Comparison of ENCODE assay signal across 8 cellular contexts in the genomic region with DNA sequence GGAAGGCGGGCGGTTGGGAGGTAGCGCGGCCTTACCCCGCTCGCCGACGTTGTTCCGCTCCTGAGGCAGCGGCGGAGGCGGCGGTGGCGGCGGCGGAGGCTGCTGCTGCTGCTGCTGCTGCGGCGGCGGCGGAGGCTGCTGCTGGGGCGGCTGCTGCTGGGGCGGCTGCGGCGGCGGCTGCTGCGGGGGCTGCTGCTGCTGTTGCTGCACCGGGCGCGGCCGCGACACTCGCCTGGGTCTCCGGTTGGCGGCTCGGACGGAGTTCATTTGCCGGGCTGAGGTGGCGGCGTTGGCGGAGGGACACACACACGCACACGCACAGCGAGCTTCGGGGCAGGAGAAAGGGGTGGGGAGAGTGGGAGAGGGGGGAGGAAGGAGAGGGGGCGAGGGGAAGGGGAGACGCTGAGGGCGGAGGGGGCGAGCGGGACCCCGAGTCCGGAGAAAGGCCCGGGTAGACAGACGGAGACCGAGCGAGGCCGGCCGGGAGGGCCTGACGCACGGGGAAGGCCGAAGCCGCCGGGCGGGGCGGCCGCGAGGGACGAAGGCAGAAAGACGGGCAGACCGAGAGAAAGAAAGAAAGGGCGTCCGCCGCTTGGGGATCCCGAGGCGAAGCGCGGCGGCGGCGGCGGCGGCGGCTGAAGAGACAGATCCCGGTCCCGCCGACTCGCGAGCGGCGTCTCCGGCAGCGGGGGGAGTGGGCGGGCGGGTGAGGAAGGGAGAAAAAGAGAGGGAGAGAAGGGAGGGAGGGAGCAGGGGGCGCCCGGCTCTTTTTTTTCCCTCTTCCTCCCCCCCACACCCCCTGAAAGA. TPM values are rescaled to one million over a fixed set of nuclear protein-coding genes. Genes with fewer than 3 reads are reported as not detected.
DNase-seq lines count a peak whose midpoint lies in the region; ATAC-seq and TF ChIP-seq lines count a peak whose summit lies in the region.

No MANE protein-coding gene starts in this region.

- H3K4me3 ChIP-seq in BLaER1 (peak overlapping the region; percentile 97), IMR-90 (ENCODE audit: insufficient read depth, low read depth, low read length) (peak overlapping the region; percentile 96), right atrium auricular region (peak overlapping the region; percentile 89 to 96), psoas muscle (peak overlapping the region; percentile 98)

- peak overlapping the region; percentile 90 for H2AK9ac ChIP-seq in IMR-90 (replicated peaks; ENCODE audit: low read depth, low read length, poor library complexity)

- in situ Hi-C loops in IMR-90 (cut with MboI; ENCODE audit: low sequenced_read_pairs): no loop called here

- peak overlapping the region; percentile 9 for H2BK120ac ChIP-seq in IMR-90 (ENCODE audit: low read depth, low read length)

- no peak overlapping the region for H2BK20ac ChIP-seq in IMR-90 (ENCODE audit: low read depth, low read length)

- H3K4ac ChIP-seq in IMR-90 (ENCODE audit: low read depth, low read length): peak overlapping the region; percentile 51

- H3K36me3 ChIP-seq in BLaER1 (peaks cover 4% of the 10 kb centered on the region; the same call in 1 of the 2 replicates), IMR-90 (ENCODE audit: control insufficient read depth, insufficient read depth, low read length) (no peaks in the 10 kb centered on the region), right atrium auricular region (no peaks in the 10 kb centered on the region), psoas muscle (ENCODE audit: insufficient read depth in 1 of 2, low read depth in 1 of 2) (no peaks in the 10 kb centered on the region)

- peak overlapping the region; percentile 70 to 72 for H4K8ac ChIP-seq in IMR-90 (ENCODE audit: low read depth in 2 of 2, low read length in 2 of 2)

- H3K9me3 ChIP-seq in BLaER1 (no peaks in the 10 kb centered on the region), IMR-90 (ENCODE audit: control insufficient read depth, insufficient read depth, low read length) (no peaks in the 10 kb centered on the region), right atrium auricular region (no peaks in the 10 kb centered on the region), psoas muscle (no peaks in the 10 kb centered on the region)

- peaks cover 3 to 4% of the 10 kb centered on the region in 2 experiments; a peak in 1 of 4 replicates for H3K79me1 ChIP-seq in IMR-90 (ENCODE audit: low read depth in 1 of 2, low read length in 2 of 2)

- H2AK5ac ChIP-seq in IMR-90 (ENCODE audit: low read depth, low read length): 0 out of 2 replicates have a peak overlapping the region, but pooled peaks have one; percentile 40

- H4K20me1 ChIP-seq in BLaER1: peaks cover 37% of the 10 kb centered on the region
- peaks cover 37% of the 10 kb centered on the region for H4K20me1 ChIP-seq in IMR-90 (ENCODE audit: insufficient read depth, low read length)

- DNase-seq in IMR-90: peak; percentile 41
- DNase-seq in T-helper 1 cell: peak; percentile 35 to 70 (median 56)
- peak; percentile 52 for DNase-seq in amniotic epithelial cell (ENCODE audit: low read depth)
- peak; percentile 62 for DNase-seq in right atrium auricular region (ENCODE audit: low spot score)
- DNase-seq in psoas muscle: peak; percentile 68 to 82
- DNase-seq in kidney glomerular epithelial cell (lab: John Stamatoyannopoulos, UW): no peak

- H3K9ac ChIP-seq in BLaER1: peak overlapping the region; percentile 99
- H3K9ac ChIP-seq in IMR-90 (ENCODE audit: low read depth, low read length): peak overlapping the region; percentile 74

- intact Hi-C loops in IMR-90 (cut with micrococcal nuclease): loop anchor here (1.0 to 2.0 kb wide), 2 partner anchors 201 to 515 kb away; no protein-coding TSS in a partner anchor
- intact Hi-C loops in psoas muscle (cut with DNase I): loop anchor here (5.0 to 10.0 kb wide), 4 partner anchors 121 to 517 kb away; a partner anchor contains a TSS

- H3K14ac ChIP-seq in IMR-90 (replicated peaks; ENCODE audit: low read depth, low read length): no peak overlapping the region

- WGBS in IMR-90 (ENCODE audit: extremely low coverage in 2 of 2, insufficient read length in 1 of 2), 2 experiments: 0% methylated on average over 19 of the region's 95 CpGs; no CpG with 5 or more reads in 1 of the 2 experiments
- 0 to 1% (median 0%) methylated on average over 39 to 95 of the region's 95 CpGs for WGBS in psoas muscle, 3 donors

- H3K27me3 ChIP-seq in BLaER1: no peaks in the 10 kb centered on the region
- no peaks in the 10 kb centered on the region for H3K27me3 ChIP-seq in IMR-90 (ENCODE audit: control insufficient read depth, insufficient read depth, low read length)
- H3K27me3 ChIP-seq in right atrium auricular region: no peaks in the 10 kb centered on the region
- no peaks in the 10 kb centered on the region for H3K27me3 ChIP-seq in psoas muscle (ENCODE audit: insufficient read depth in 3 of 3, low read length in 2 of 3)

- H3K4me1 ChIP-seq in BLaER1 (peaks cover 43% of the 10 kb centered on the region), IMR-90 (ENCODE audit: control insufficient read depth, insufficient read depth, low read length) (no peaks in the 10 kb centered on the region), right atrium auricular region (peaks cover 0 to 33% of the 10 kb centered on the region in 2 donors), psoas muscle (peaks cover 20% of the 10 kb centered on the region)

- H3K27ac ChIP-seq in BLaER1 (peak overlapping the region; percentile 98), IMR-90 (ENCODE audit: insufficient read depth, low read length) (peak overlapping the region; percentile 86), right atrium auricular region (peak overlapping the region; percentile 99), psoas muscle (peak overlapping the region; percentile 98)

- no peak overlapping the region for H2BK15ac ChIP-seq in IMR-90 (ENCODE audit: low read depth, low read length)

- TF ChIP-seq CTCF in IMR-90 (conservative IDR thresholded peaks at IDR 0.05; ENCODE audit: low read depth, low read length) (no peak), right atrium auricular region (IDR thresholded peaks at IDR 0.05) (no peak), psoas muscle (IDR thresholded peaks at IDR 0.05) (no peak)

- CTCF ChIA-PET in IMR-90 (lab: Yijun Ruan, JAX): no interaction called here

- H4K91ac ChIP-seq in IMR-90 (ENCODE audit: insufficient read depth, low read depth, low read length): peak overlapping the region; percentile 53; the same call in 1 of the 2 replicates

- dilution Hi-C loops in IMR-90 (cut with HindIII; ENCODE audit: low sequenced_read_pairs, unreplicated experiment): no loop called here

- BruUV-seq in IMR-90 (replicated peaks; lab: Mats Ljungman, UMichigan): no TSS peak

- peak overlapping the region; percentile 80 for H2AFZ ChIP-seq in IMR-90 (replicated peaks; ENCODE audit: low read length, poor library complexity)

- POLR2A ChIA-PET in IMR-90 (lab: Charles Lee; ENCODE audit: unreplicated experiment): no interaction called here

- TF ChIP-seq RAD21 in IMR-90 (IDR thresholded peaks at IDR 0.05; ENCODE audit: low read length): no peak

- H3K9me1 ChIP-seq in IMR-90 (ENCODE audit: insufficient read depth, low read length): no peaks in the 10 kb centered on the region; the same call in 1 of the 2 replicates

- no peak; the same call in 1 of the 2 replicates for TF ChIP-seq POLR2A in IMR-90 (IDR thresholded peaks at IDR 0.05; ENCODE audit: low read depth, low read length)

- ATAC-seq in GM19395 (IDR thresholded peaks at IDR 0.05; ENCODE audit: unreplicated experiment) (peak; percentile 9), IMR-90 (ENCODE audit: low read depth) (peak; percentile 1), psoas muscle (peak; percentile 47 to 68 (median 48))

- peak overlapping the region; percentile 14 for H3K18ac ChIP-seq in IMR-90 (ENCODE audit: low read depth, low read length)

- no peak overlapping the region for H3K23ac ChIP-seq in IMR-90 (ENCODE audit: low read depth, low read length)

- H2BK5ac ChIP-seq in IMR-90 (ENCODE audit: low read depth, low read length, poor library complexity, severe bottlenecking): peak overlapping the region; percentile 56

- no peak overlapping the region for H4K5ac ChIP-seq in IMR-90 (ENCODE audit: low read depth, low read length)

- H3K56ac ChIP-seq in IMR-90 (ENCODE audit: extremely low read depth, insufficient read depth, low read length): peak overlapping the region; percentile 77

- H3K4me2 ChIP-seq in BLaER1: no peak overlapping the region; the same call in 1 of the 2 replicates
- 0 out of 2 replicates have a peak overlapping the region, but pooled peaks have one; percentile 0 for H3K4me2 ChIP-seq in IMR-90 (ENCODE audit: low read depth, low read length)

TF ChIP-seq in IMR-90, 13 proteins besides CTCF, POLR2A, EP300 and RAD21:
- TF ChIP-seq MAFK (IDR thresholded peaks at IDR 0.05; ENCODE audit: low read depth, low read length) (no peak), CHD1 (IDR thresholded peaks at IDR 0.05; ENCODE audit: low read depth, low read length) (peak; percentile 50; the same call in 1 of the 2 replicates)
TF ChIP-seq in IMR-90: peak in this region for 1.

RNA-seq across cellular contexts. Expression of a gene that starts 0.6 kb away (rescaled TPM):
- total RNA-seq in IMR-90 (2012; rRNA removed) (27.1 and 32.2 TPM in 2 replicates), right atrium auricular region (10 to 100 TPM; 28.6 to 31.7 TPM), psoas muscle (10 to 100 TPM; 31.0 to 39.4 (median 34.9) TPM)
- polyA plus RNA-seq in IMR-90 (2012; rRNA removed) (21.0 and 29.6 TPM in 2 replicates), psoas muscle (10 to 100 TPM; 16.3 to 30.8 (median 21.3) TPM)
- polyA plus RNA-seq in IMR-90 (2012; cell fraction: cytosol; rRNA removed): 6.6 and 21.7 TPM in 2 replicates
- polyA plus RNA-seq in IMR-90 (2012; cell fraction: nucleus; rRNA removed; ENCODE audit: low replicate concordance): 9.6 and 93.3 TPM in 2 replicates
